In the genomic region with DNA sequence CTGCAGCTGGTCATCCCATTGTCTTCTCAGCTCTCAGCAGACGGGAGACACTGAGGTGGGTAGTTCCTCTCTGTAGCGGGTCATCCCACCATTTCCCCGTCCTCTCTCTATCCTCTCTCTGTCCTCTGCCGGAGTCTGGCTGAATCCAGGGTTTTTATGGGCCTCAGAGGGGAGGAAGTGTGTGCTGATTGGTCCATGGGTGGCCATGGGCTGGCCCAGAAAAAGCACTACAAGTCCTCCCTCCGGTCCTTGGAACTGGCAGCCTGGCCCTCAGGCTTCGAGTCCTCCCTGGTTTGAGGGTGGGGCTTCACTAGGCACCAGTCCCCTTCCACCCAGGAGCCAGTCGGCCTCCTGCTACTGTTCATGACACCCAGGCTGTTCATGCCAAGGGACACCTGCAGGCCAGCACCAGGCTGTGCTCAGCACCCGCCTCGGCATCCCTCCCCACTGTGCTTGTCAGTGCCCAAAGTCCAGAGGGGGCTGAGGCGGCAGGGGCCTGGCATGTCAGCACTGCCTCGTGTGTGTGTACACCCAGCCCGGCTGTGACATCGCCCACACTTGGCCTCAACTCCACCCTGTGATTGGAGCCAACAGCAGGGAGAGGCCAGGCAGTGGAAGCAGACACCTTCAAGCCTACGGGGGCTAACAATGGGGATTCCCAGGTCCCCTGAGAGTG, we compare ENCODE assay signal across 8 cellular contexts. TPM values are rescaled to one million over a fixed set of nuclear protein-coding genes. Genes with fewer than 3 reads are reported as not detected.
A peak's percentile ranks its signal among the peaks of the same experiment; 100 is the strongest.
DNase-seq lines count a peak whose midpoint lies in the region; ATAC-seq and TF ChIP-seq lines count a peak whose summit lies in the region.
"Had no signal": no experiment of that assay in that cellular context is flagged by ENCODE, and none has a peak within 500 bp of the region (broad histone marks: within the 10 kb centered on the region; RNA-seq: fewer than 3 reads in every experiment).

No MANE protein-coding gene starts in this region.

- no peak for TF ChIP-seq POLR2A in suprapubic skin (IDR thresholded peaks at IDR 0.05)

- H3K36me3 ChIP-seq in suprapubic skin: no peaks in the 10 kb centered on the region

- H3K36me3 Mint-ChIP-seq in WTC11: no peaks in the 10 kb centered on the region
- peaks cover 11% of the 10 kb centered on the region for H3K36me3 Mint-ChIP-seq in activated T-helper 1 cell treated with anti-CD3 and anti-CD28 coated beads, Interleukin-12 subunit alpha, Interleukin-12 subunit beta, Interleukin-2, Interleukin-4 antibody, amounts not matched to agents 30 ng/mL and 10 ng/mL and 1 ng/mL, durations not matched to agents 14 hours and 24 hours and 36 hours (ENCODE audit: low read depth)
- no peaks in the 10 kb centered on the region for H3K36me3 Mint-ChIP-seq in stimulated activated naive CD8-positive, alpha-beta T cell treated with anti-CD3 and anti-CD28 coated beads, Interleukin-15, Interleukin-2, amounts not matched to agents 100 ng/mL and 50 ng/mL, for 24 hours (ENCODE audit: low read depth)

- no peaks in the 10 kb centered on the region for H3K9me3 Mint-ChIP-seq in WTC11
- H3K9me3 Mint-ChIP-seq in activated T-helper 1 cell treated with anti-CD3 and anti-CD28 coated beads, Interleukin-12 subunit alpha, Interleukin-12 subunit beta, Interleukin-2, Interleukin-4 antibody, amounts not matched to agents 30 ng/mL and 10 ng/mL and 1 ng/mL, durations not matched to agents 14 hours and 24 hours and 36 hours: no peaks in the 10 kb centered on the region
- H3K9me3 Mint-ChIP-seq in stimulated activated naive CD8-positive, alpha-beta T cell treated with anti-CD3 and anti-CD28 coated beads, Interleukin-15, Interleukin-2, amounts not matched to agents 100 ng/mL and 50 ng/mL, for 24 hours: no peaks in the 10 kb centered on the region

- intact Hi-C loops in activated T-helper 1 cell treated with anti-CD3 and anti-CD28 coated beads, Interleukin-12 subunit alpha, Interleukin-12 subunit beta, Interleukin-2, Interleukin-4 antibody, amounts not matched to agents 30 ng/mL and 10 ng/mL and 1 ng/mL, durations not matched to agents 14 hours and 24 hours and 36 hours (cut with micrococcal nuclease): loop anchor here (2.0 to 5.0 kb wide), 3 partner anchors 19 to 385 kb away; partner anchors contain the start of gene ZNF326
- intact Hi-C loops in left ventricle myocardium superior (cut with micrococcal nuclease): loop anchor here (10.0 kb wide), 1 partner anchor 155 kb away; no protein-coding TSS in a partner anchor

- H3K27ac ChIP-seq in suprapubic skin: no peak overlapping the region

- CTCF ChIA-PET in WTC11 (lab: Charles Lee): interaction anchor here (3.0 kb wide), 1 partner anchor 153 kb away, joined by 12 read pairs; no protein-coding TSS in a partner anchor

- H3K27me3 ChIP-seq in suprapubic skin: no peaks in the 10 kb centered on the region

- POLR2A ChIA-PET in WTC11 (lab: Charles Lee): no interaction called here

- TF ChIP-seq EP300 in suprapubic skin (IDR thresholded peaks at IDR 0.05): no peak

- no peaks in the 10 kb centered on the region for H3K27me3 Mint-ChIP-seq in WTC11 (ENCODE audit: low read depth)
- H3K27me3 Mint-ChIP-seq in activated T-helper 1 cell treated with anti-CD3 and anti-CD28 coated beads, Interleukin-12 subunit alpha, Interleukin-12 subunit beta, Interleukin-2, Interleukin-4 antibody, amounts not matched to agents 30 ng/mL and 10 ng/mL and 1 ng/mL, durations not matched to agents 14 hours and 24 hours and 36 hours (ENCODE audit: insufficient read depth): no peaks in the 10 kb centered on the region
- H3K27me3 Mint-ChIP-seq in stimulated activated naive CD8-positive, alpha-beta T cell treated with anti-CD3 and anti-CD28 coated beads, Interleukin-15, Interleukin-2, amounts not matched to agents 100 ng/mL and 50 ng/mL, for 24 hours: no peaks in the 10 kb centered on the region

- TF ChIP-seq CTCF in WTC11 (IDR thresholded peaks at IDR 0.05): no peak
- no peak for TF ChIP-seq CTCF in suprapubic skin (IDR thresholded peaks at IDR 0.05)

- DNase-seq in WTC11 (ENCODE audit: low spot score) (no peak), left ventricle myocardium superior (peak; percentile 54), kidney tubule cell (ENCODE audit: low spot score) (no peak), suprapubic skin (ENCODE audit: low spot score in 2 of 2) (no peak)
- peak; percentile 49 for DNase-seq in activated T-helper 1 cell treated with anti-CD3 and anti-CD28 coated beads, Interleukin-12 subunit alpha, Interleukin-12 subunit beta, Interleukin-2, Interleukin-4 antibody, amounts not matched to agents 30 ng/mL and 10 ng/mL and 1 ng/mL, durations not matched to agents 14 hours and 24 hours and 36 hours (ENCODE audit: low spot score)
- DNase-seq: NCI-H1930 had no signal

- H3K9me3 ChIP-seq in suprapubic skin: no peaks in the 10 kb centered on the region

- no peak overlapping the region for H3K27ac Mint-ChIP-seq in WTC11
- H3K27ac Mint-ChIP-seq in activated T-helper 1 cell treated with anti-CD3 and anti-CD28 coated beads, Interleukin-12 subunit alpha, Interleukin-12 subunit beta, Interleukin-2, Interleukin-4 antibody, amounts not matched to agents 30 ng/mL and 10 ng/mL and 1 ng/mL, durations not matched to agents 14 hours and 24 hours and 36 hours: peak overlapping the region; percentile 99
- H3K27ac Mint-ChIP-seq in stimulated activated naive CD8-positive, alpha-beta T cell treated with anti-CD3 and anti-CD28 coated beads, Interleukin-15, Interleukin-2, amounts not matched to agents 100 ng/mL and 50 ng/mL, for 24 hours: peak overlapping the region; percentile 99

- no peak overlapping the region for H3K4me3 ChIP-seq in suprapubic skin

- ATAC-seq in WTC11: peak; percentile 57
- ATAC-seq in left ventricle myocardium superior: peak; percentile 61
- ATAC-seq in HG02759 (IDR thresholded peaks at IDR 0.05; ENCODE audit: unreplicated experiment): no peak

- H3K4me1 Mint-ChIP-seq in WTC11: peaks cover 8% of the 10 kb centered on the region
- peaks cover 91% of the 10 kb centered on the region for H3K4me1 Mint-ChIP-seq in activated T-helper 1 cell treated with anti-CD3 and anti-CD28 coated beads, Interleukin-12 subunit alpha, Interleukin-12 subunit beta, Interleukin-2, Interleukin-4 antibody, amounts not matched to agents 30 ng/mL and 10 ng/mL and 1 ng/mL, durations not matched to agents 14 hours and 24 hours and 36 hours (ENCODE audit: low read depth)
- H3K4me1 Mint-ChIP-seq in stimulated activated naive CD8-positive, alpha-beta T cell treated with anti-CD3 and anti-CD28 coated beads, Interleukin-15, Interleukin-2, amounts not matched to agents 100 ng/mL and 50 ng/mL, for 24 hours (ENCODE audit: low read depth): peaks cover 98% of the 10 kb centered on the region

- H3K4me1 ChIP-seq in suprapubic skin: peaks cover 29% of the 10 kb centered on the region

- 83% methylated on average over 6 of the region's 14 CpGs for WGBS in suprapubic skin

- no peak overlapping the region for H3K4me3 Mint-ChIP-seq in WTC11
- peak overlapping the region; percentile 87 for H3K4me3 Mint-ChIP-seq in activated T-helper 1 cell treated with anti-CD3 and anti-CD28 coated beads, Interleukin-12 subunit alpha, Interleukin-12 subunit beta, Interleukin-2, Interleukin-4 antibody, amounts not matched to agents 30 ng/mL and 10 ng/mL and 1 ng/mL, durations not matched to agents 14 hours and 24 hours and 36 hours
- peak overlapping the region; percentile 83 for H3K4me3 Mint-ChIP-seq in stimulated activated naive CD8-positive, alpha-beta T cell treated with anti-CD3 and anti-CD28 coated beads, Interleukin-15, Interleukin-2, amounts not matched to agents 100 ng/mL and 50 ng/mL, for 24 hours

TF ChIP-seq in WTC11, 78 proteins besides CTCF, POLR2A, EP300 and RAD21:
- TF ChIP-seq ETV6 (CRISPR knock-in tag; IDR thresholded peaks at IDR 0.05): no peak
- TF ChIP-seq CREB1 (CRISPR knock-in tag; IDR thresholded peaks at IDR 0.05): no peak

RNA-seq across cellular contexts. Expression of gene LRRC8C, which starts 23.0 kb away (rescaled TPM):
- total RNA-seq in WTC11 (2021) (1.8 to 2.2 TPM (median 2.1 TPM) in 3 replicates), left ventricle myocardium superior (6.8 TPM), suprapubic skin (10 to 100 TPM in 1 of 4 donors, 1 to 10 TPM in 3; 6.2 to 10.4 (median 9.1) TPM)
- total RNA-seq in activated T-helper 1 cell treated with anti-CD3 and anti-CD28 coated beads, Interleukin-12 subunit alpha, Interleukin-12 subunit beta, Interleukin-2, Interleukin-4 antibody, amounts not matched to agents 30 ng/mL and 10 ng/mL and 1 ng/mL, durations not matched to agents 14 hours and 24 hours and 36 hours: 64.3 and 66.1 TPM in 2 replicates

Comparison
In these comparisons a context has a peak if more than half of its experiments do, and no peak if none do; other contexts are left out.
1. DNase-seq: peak in activated T-helper 1 cell treated with anti-CD3 and anti-CD28 coated beads, Interleukin-12 subunit alpha, Interleukin-12 subunit beta, Interleukin-2, Interleukin-4 antibody, amounts not matched to agents 30 ng/mL and 10 ng/mL and 1 ng/mL, durations not matched to agents 14 hours and 24 hours and 36 hours (single experiment) and left ventricle myocardium superior (single experiment); none in WTC11 (single experiment), kidney tubule cell (single experiment) and suprapubic skin (0 of 2).